ENCODE assay signal across 8 cellular contexts in genomic region chr3:52122491-52122890, GRCh38. TPM values are rescaled to one million over a fixed set of nuclear protein-coding genes. Genes with fewer than 3 reads are reported as not detected.
A peak's percentile ranks its signal among the peaks of the same experiment; 100 is the strongest.
DNase-seq lines count a peak whose midpoint lies in the region; ATAC-seq, FAIRE-seq and TF ChIP-seq lines count a peak whose summit lies in the region.
"Had no signal": no experiment of that assay in that cellular context is flagged by ENCODE, and none has a peak within 500 bp of the region (broad histone marks: within the 10 kb centered on the region; RNA-seq: fewer than 3 reads in every experiment).

No MANE protein-coding gene starts in this region.

- peak overlapping the region; percentile 52 for H3K27ac Mint-ChIP-seq in activated T-helper 1 cell treated with anti-CD3 and anti-CD28 coated beads, Interleukin-12 subunit alpha, Interleukin-12 subunit beta, Interleukin-2, Interleukin-4 antibody, amounts not matched to agents 30 ng/mL and 10 ng/mL and 1 ng/mL, durations not matched to agents 14 hours and 24 hours and 36 hours
- peak overlapping the region; percentile 89 for H3K27ac Mint-ChIP-seq in stimulated activated naive B cell treated with anti-CD40 and anti-IgM and Interleukin-4, amounts not matched to agents 10 μg/mL and 1 μg/mL and 100 μg/mL, for 72 hours

- TF ChIP-seq POLR2A in GM12891 (IDR thresholded peaks at IDR 0.05; ENCODE audit: low read depth, low read length): no peak

- peak overlapping the region; percentile 54 for H3K27ac ChIP-seq in layer of hippocampus (ENCODE audit: low read depth, low read length)
- H3K27ac ChIP-seq: prostate gland had no signal

- intact Hi-C loops in activated T-helper 1 cell treated with anti-CD3 and anti-CD28 coated beads, Interleukin-12 subunit alpha, Interleukin-12 subunit beta, Interleukin-2, Interleukin-4 antibody, amounts not matched to agents 30 ng/mL and 10 ng/mL and 1 ng/mL, durations not matched to agents 14 hours and 24 hours and 36 hours (cut with micrococcal nuclease): no loop called here

- H3K4me1 Mint-ChIP-seq in activated T-helper 1 cell treated with anti-CD3 and anti-CD28 coated beads, Interleukin-12 subunit alpha, Interleukin-12 subunit beta, Interleukin-2, Interleukin-4 antibody, amounts not matched to agents 30 ng/mL and 10 ng/mL and 1 ng/mL, durations not matched to agents 14 hours and 24 hours and 36 hours (ENCODE audit: low read depth): peaks cover 30% of the 10 kb centered on the region
- peaks cover 31 to 46% of the 10 kb centered on the region in 2 donors for H3K4me1 Mint-ChIP-seq in stimulated activated naive B cell treated with anti-CD40 and anti-IgM and Interleukin-4, amounts not matched to agents 10 μg/mL and 1 μg/mL and 100 μg/mL, for 72 hours

- ATAC-seq in stimulated activated naive B cell treated with anti-CD40 and anti-IgM and Interleukin-4, amounts not matched to agents 10 μg/mL and 1 μg/mL and 100 μg/mL, for 72 hours (replicated peaks): peak; percentile 25 to 31

- no peaks in the 10 kb centered on the region for H3K27me3 ChIP-seq in layer of hippocampus (ENCODE audit: control insufficient read depth, insufficient read depth, low read length)

- FAIRE-seq in GM12891 (lab: Jason Lieb, UNC): peak; percentile 16

- TF ChIP-seq CTCF in GM10266 (IDR thresholded peaks at IDR 0.05; ENCODE audit: control insufficient read depth, insufficient read depth, low read depth, missing control alignments): no peak

- peaks cover 9% of the 10 kb centered on the region for H3K36me3 Mint-ChIP-seq in activated T-helper 1 cell treated with anti-CD3 and anti-CD28 coated beads, Interleukin-12 subunit alpha, Interleukin-12 subunit beta, Interleukin-2, Interleukin-4 antibody, amounts not matched to agents 30 ng/mL and 10 ng/mL and 1 ng/mL, durations not matched to agents 14 hours and 24 hours and 36 hours (ENCODE audit: low read depth)
- H3K36me3 Mint-ChIP-seq in stimulated activated naive B cell treated with anti-CD40 and anti-IgM and Interleukin-4, amounts not matched to agents 10 μg/mL and 1 μg/mL and 100 μg/mL, for 72 hours: peaks cover 10 to 23% of the 10 kb centered on the region in 2 donors

- H3K9me3 Mint-ChIP-seq in activated T-helper 1 cell treated with anti-CD3 and anti-CD28 coated beads, Interleukin-12 subunit alpha, Interleukin-12 subunit beta, Interleukin-2, Interleukin-4 antibody, amounts not matched to agents 30 ng/mL and 10 ng/mL and 1 ng/mL, durations not matched to agents 14 hours and 24 hours and 36 hours: no peaks in the 10 kb centered on the region
- H3K9me3 Mint-ChIP-seq in stimulated activated naive B cell treated with anti-CD40 and anti-IgM and Interleukin-4, amounts not matched to agents 10 μg/mL and 1 μg/mL and 100 μg/mL, for 72 hours: no peaks in the 10 kb centered on the region

- no peaks in the 10 kb centered on the region for H3K27me3 Mint-ChIP-seq in activated T-helper 1 cell treated with anti-CD3 and anti-CD28 coated beads, Interleukin-12 subunit alpha, Interleukin-12 subunit beta, Interleukin-2, Interleukin-4 antibody, amounts not matched to agents 30 ng/mL and 10 ng/mL and 1 ng/mL, durations not matched to agents 14 hours and 24 hours and 36 hours (ENCODE audit: insufficient read depth)
- no peaks in the 10 kb centered on the region for H3K27me3 Mint-ChIP-seq in stimulated activated naive B cell treated with anti-CD40 and anti-IgM and Interleukin-4, amounts not matched to agents 10 μg/mL and 1 μg/mL and 100 μg/mL, for 72 hours

- DNase-seq in GM12891 (ENCODE audit: insufficient read length, low spot score) (no peak), superior temporal gyrus (ENCODE audit: extremely low spot score) (no peak), iPS-NIHi7 (ENCODE audit: extremely low spot score) (no peak), GM10266 (ENCODE audit: extremely low spot score) (no peak)
- no peak for DNase-seq in activated T-helper 1 cell treated with anti-CD3 and anti-CD28 coated beads, Interleukin-12 subunit alpha, Interleukin-12 subunit beta, Interleukin-2, Interleukin-4 antibody, amounts not matched to agents 30 ng/mL and 10 ng/mL and 1 ng/mL, durations not matched to agents 14 hours and 24 hours and 36 hours (ENCODE audit: low spot score)
- no peak for DNase-seq in stimulated activated naive B cell treated with anti-CD40 and anti-IgM and Interleukin-4, amounts not matched to agents 10 μg/mL and 1 μg/mL and 100 μg/mL, for 72 hours

- no peak overlapping the region for H3K4me3 Mint-ChIP-seq in activated T-helper 1 cell treated with anti-CD3 and anti-CD28 coated beads, Interleukin-12 subunit alpha, Interleukin-12 subunit beta, Interleukin-2, Interleukin-4 antibody, amounts not matched to agents 30 ng/mL and 10 ng/mL and 1 ng/mL, durations not matched to agents 14 hours and 24 hours and 36 hours
- H3K4me3 Mint-ChIP-seq in stimulated activated naive B cell treated with anti-CD40 and anti-IgM and Interleukin-4, amounts not matched to agents 10 μg/mL and 1 μg/mL and 100 μg/mL, for 72 hours: peak overlapping the region in 1 of 2 donors; percentile 14

TF ChIP-seq in GM12891, 5 proteins besides CTCF, POLR2A, EP300 and RAD21:
- TF ChIP-seq PAX5 (IDR thresholded peaks at IDR 0.05; ENCODE audit: insufficient read depth, low read length, severe bottlenecking) (no peak), POU2F2 (IDR thresholded peaks at IDR 0.05; ENCODE audit: low read depth, low read length) (no peak), POLR2AphosphoS5 (IDR thresholded peaks at IDR 0.05; ENCODE audit: low read depth, low read length) (no peak), TAF1 (IDR thresholded peaks at IDR 0.05; ENCODE audit: low read depth, low read length) (no peak), SPI1 (IDR thresholded peaks at IDR 0.05; ENCODE audit: low read depth, low read length) (no peak)

RNA-seq across cellular contexts. Expression of gene POC1A, which starts 31.7 kb away (rescaled TPM):
- polyA plus RNA-seq in GM12891 (2012; ENCODE audit: low read depth, missing spikeins): 10.3 TPM
- total RNA-seq in activated T-helper 1 cell treated with anti-CD3 and anti-CD28 coated beads, Interleukin-12 subunit alpha, Interleukin-12 subunit beta, Interleukin-2, Interleukin-4 antibody, amounts not matched to agents 30 ng/mL and 10 ng/mL and 1 ng/mL, durations not matched to agents 14 hours and 24 hours and 36 hours: 20.3 and 24.9 TPM in 2 replicates
